In the genomic region with DNA sequence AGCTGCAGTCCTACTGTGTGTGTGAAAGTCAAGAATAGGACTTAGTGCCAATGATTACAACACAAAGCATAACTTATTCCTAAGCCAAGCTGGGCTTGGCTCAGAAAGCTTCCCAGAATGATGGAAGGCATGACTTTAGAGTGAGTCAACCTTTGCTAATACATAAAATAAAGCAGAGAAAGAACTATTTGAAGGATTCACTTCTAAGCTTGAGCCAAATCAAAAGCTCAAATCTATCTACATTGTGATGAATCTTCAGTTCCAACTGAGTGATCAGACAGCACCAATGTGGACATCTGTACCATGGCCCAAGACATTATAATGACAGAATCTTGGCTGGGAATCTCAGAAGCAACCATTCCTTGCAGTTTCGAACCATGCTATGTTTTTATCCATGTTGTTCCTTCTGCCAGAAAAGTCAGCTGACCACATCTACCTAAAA, we compare ENCODE assay signal across 11 cellular contexts. TPM values are rescaled to one million over a fixed set of nuclear protein-coding genes. Genes with fewer than 3 reads are reported as not detected.
DNase-seq lines count a peak whose midpoint lies in the region; ATAC-seq and TF ChIP-seq lines count a peak whose summit lies in the region.
"Had no signal": no experiment of that assay in that cellular context is flagged by ENCODE, and none has a peak within 500 bp of the region (broad histone marks: within the 10 kb centered on the region; RNA-seq: fewer than 3 reads in every experiment).

No MANE protein-coding gene starts in this region.

- intact Hi-C loops in activated CD4-positive, alpha-beta T cell treated with anti-CD3 and anti-CD28 coated beads for 36 hours (cut with DNase I, micrococcal nuclease) = loop anchor here (5.0 kb wide), 2 partner anchors 190 to 210 kb away; no protein-coding TSS in a partner anchor
- intact Hi-C loops in head of caudate nucleus (cut with DNase I) = no loop called here

- H3K4me2 ChIP-seq in smooth muscle cell = no peak overlapping the region
- H3K4me2 ChIP-seq: KMS-11, neural progenitor cell had no signal

- H3K9ac ChIP-seq in smooth muscle cell (ENCODE audit: low read depth) = no peak overlapping the region
- H3K9ac ChIP-seq: KMS-11, neural progenitor cell had no signal

- no peak for TF ChIP-seq CTCF in smooth muscle cell (IDR thresholded peaks at IDR 0.05; ENCODE audit: borderline replicate concordance, insufficient read depth, poor library complexity, severe bottlenecking)
- TF ChIP-seq CTCF in tibial nerve (IDR thresholded peaks at IDR 0.05) = no peak

- TF ChIP-seq POLR2A in tibial nerve (IDR thresholded peaks at IDR 0.05) = no peak

- H3K4me1 ChIP-seq in smooth muscle cell (ENCODE audit: low read depth) (no peaks in the 10 kb centered on the region), tibial nerve (peaks cover 0 to 27% (median 6%) of the 10 kb centered on the region in 4 donors)
- H3K4me1 ChIP-seq: neural progenitor cell had no signal

- no peaks in the 10 kb centered on the region for H3K27me3 Mint-ChIP-seq in activated CD4-positive, alpha-beta T cell treated with anti-CD3 and anti-CD28 coated beads for 36 hours

- H3K27ac ChIP-seq in smooth muscle cell (ENCODE audit: low read depth) = peak overlapping the region; percentile 32
- peak overlapping the region in 1 of 4 donors; percentile 35 for H3K27ac ChIP-seq in tibial nerve
- H3K27ac ChIP-seq: KMS-11, neural progenitor cell had no signal

- ATAC-seq in activated CD4-positive, alpha-beta T cell treated with anti-CD3 and anti-CD28 coated beads for 36 hours = no peak
- ATAC-seq in SK-N-SH treated with all-trans-retinoic acid at 6 μM for 48 hours = peak; percentile 90
- ATAC-seq in GM18909 (IDR thresholded peaks at IDR 0.05; ENCODE audit: poor library complexity, unreplicated experiment) = no peak

- TF ChIP-seq EP300 in tibial nerve (IDR thresholded peaks at IDR 0.05) = peak in 1 of 2 donors; percentile 34

- POLR2A ChIA-PET in activated CD4-positive, alpha-beta T cell treated with anti-CD3 and anti-CD28 coated beads for 36 hours (lab: Charles Lee) = no interaction called here

- 90% methylated on average over 1 of the region's 1 CpG for WGBS in smooth muscle cell (ENCODE audit: low lambda C conversion rate)
- 58 to 78% methylated on average over 1 of the region's 1 CpG for WGBS in tibial nerve, 2 donors

- peaks cover 52% of the 10 kb centered on the region for H3K36me3 Mint-ChIP-seq in activated CD4-positive, alpha-beta T cell treated with anti-CD3 and anti-CD28 coated beads for 36 hours (ENCODE audit: low read depth)

- no peaks in the 10 kb centered on the region for H3K27me3 ChIP-seq in smooth muscle cell (ENCODE audit: low read depth)
- no peaks in the 10 kb centered on the region for H3K27me3 ChIP-seq in tibial nerve
- H3K27me3 ChIP-seq: neural progenitor cell had no signal

- peak overlapping the region; percentile 98 for H3K27ac Mint-ChIP-seq in activated CD4-positive, alpha-beta T cell treated with anti-CD3 and anti-CD28 coated beads for 36 hours
- H3K27ac Mint-ChIP-seq: neural progenitor cell had no signal

- H3K9me3 Mint-ChIP-seq in activated CD4-positive, alpha-beta T cell treated with anti-CD3 and anti-CD28 coated beads for 36 hours (ENCODE audit: low read depth) = no peaks in the 10 kb centered on the region

- no peak for DNase-seq in activated CD4-positive, alpha-beta T cell treated with anti-CD3 and anti-CD28 coated beads for 36 hours
- DNase-seq in activated CD4-positive, alpha-beta T cell treated with anti-CD3 and anti-CD28 coated beads for 1 hour = no peak
- peak; percentile 65 for DNase-seq in fibroblast of gingiva (ENCODE audit: low read depth)
- no peak for DNase-seq in smooth muscle cell (lab: John Stamatoyannopoulos, UW; ENCODE audit: unreplicated experiment)
- no peak for DNase-seq in tibial nerve (ENCODE audit: low spot score in 2 of 2)
- DNase-seq in head of caudate nucleus = no peak
- DNase-seq: erythroblast had no signal

- peaks cover 92% of the 10 kb centered on the region for H3K4me1 Mint-ChIP-seq in activated CD4-positive, alpha-beta T cell treated with anti-CD3 and anti-CD28 coated beads for 36 hours
- H3K4me1 Mint-ChIP-seq: neural progenitor cell had no signal

- peaks cover 6% of the 10 kb centered on the region for H3F3A ChIP-seq in smooth muscle cell (ENCODE audit: low read depth)

- H3K9me3 ChIP-seq in smooth muscle cell (replicated peaks; ENCODE audit: low read depth) = no peaks in the 10 kb centered on the region
- no peaks in the 10 kb centered on the region for H3K9me3 ChIP-seq in tibial nerve

- H3K36me3 ChIP-seq in smooth muscle cell (ENCODE audit: low read depth) (peaks cover 3% of the 10 kb centered on the region), tibial nerve (peaks cover 0 to under 1% (median 0%) of the 10 kb centered on the region in 3 donors)
- H3K36me3 ChIP-seq: neural progenitor cell had no signal

- H4K20me1 ChIP-seq in smooth muscle cell (ENCODE audit: low read depth) = peaks cover 66% of the 10 kb centered on the region

- H3K79me2 ChIP-seq in smooth muscle cell (ENCODE audit: low read depth) = peaks cover 24% of the 10 kb centered on the region

- CTCF ChIA-PET in activated CD4-positive, alpha-beta T cell treated with anti-CD3 and anti-CD28 coated beads for 36 hours (lab: Charles Lee) = interaction anchor here (0.9 to 2.8 kb wide), 5 partner anchors 11 to 39 kb away, joined by 3 to 19 read pairs (median 4); no protein-coding TSS in a partner anchor

- no peak overlapping the region for H2AFZ ChIP-seq in smooth muscle cell (ENCODE audit: low read depth)
- H2AFZ ChIP-seq: neural progenitor cell had no signal

- H3K4me3 ChIP-seq in smooth muscle cell (no peak overlapping the region), tibial nerve (no peak overlapping the region)
- H3K4me3 ChIP-seq: neural progenitor cell had no signal

- peak overlapping the region; percentile 72 for H3K4me3 Mint-ChIP-seq in activated CD4-positive, alpha-beta T cell treated with anti-CD3 and anti-CD28 coated beads for 36 hours
- H3K4me3 Mint-ChIP-seq: neural progenitor cell had no signal

TF ChIP-seq in SK-N-SH treated with all-trans-retinoic acid at 6 μM for 48 hours, 23 proteins besides CTCF, POLR2A, EP300 and RAD21:
- TF ChIP-seq ZNF8 (CRISPR knock-in tag; IDR thresholded peaks at IDR 0.05) = no peak
- TF ChIP-seq ZFP3 (CRISPR knock-in tag; IDR thresholded peaks at IDR 0.05) = peak; percentile 49; the same call in 1 of the 2 replicates
- TF ChIP-seq, protein P1, sequence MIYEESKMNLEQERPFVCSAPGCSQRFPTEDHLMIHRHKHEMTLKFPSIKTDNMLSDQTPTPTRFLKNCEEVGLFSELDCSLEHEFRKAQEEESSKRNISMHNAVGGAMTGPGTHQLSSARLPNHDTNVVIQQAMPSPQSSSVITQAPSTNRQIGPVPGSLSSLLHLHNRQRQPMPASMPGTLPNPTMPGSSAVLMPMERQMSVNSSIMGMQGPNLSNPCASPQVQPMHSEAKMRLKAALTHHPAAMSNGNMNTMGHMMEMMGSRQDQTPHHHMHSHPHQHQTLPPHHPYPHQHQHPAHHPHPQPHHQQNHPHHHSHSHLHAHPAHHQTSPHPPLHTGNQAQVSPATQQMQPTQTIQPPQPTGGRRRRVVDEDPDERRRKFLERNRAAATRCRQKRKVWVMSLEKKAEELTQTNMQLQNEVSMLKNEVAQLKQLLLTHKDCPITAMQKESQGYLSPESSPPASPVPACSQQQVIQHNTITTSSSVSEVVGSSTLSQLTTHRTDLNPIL (CRISPR knock-in tag; IDR thresholded peaks at IDR 0.05; ENCODE audit: low read depth) = peak; percentile 55; the same call in 1 of the 2 replicates
- TF ChIP-seq ISL1 (CRISPR knock-in tag; IDR thresholded peaks at IDR 0.05) = peak; percentile 85
- TF ChIP-seq, protein P2, sequence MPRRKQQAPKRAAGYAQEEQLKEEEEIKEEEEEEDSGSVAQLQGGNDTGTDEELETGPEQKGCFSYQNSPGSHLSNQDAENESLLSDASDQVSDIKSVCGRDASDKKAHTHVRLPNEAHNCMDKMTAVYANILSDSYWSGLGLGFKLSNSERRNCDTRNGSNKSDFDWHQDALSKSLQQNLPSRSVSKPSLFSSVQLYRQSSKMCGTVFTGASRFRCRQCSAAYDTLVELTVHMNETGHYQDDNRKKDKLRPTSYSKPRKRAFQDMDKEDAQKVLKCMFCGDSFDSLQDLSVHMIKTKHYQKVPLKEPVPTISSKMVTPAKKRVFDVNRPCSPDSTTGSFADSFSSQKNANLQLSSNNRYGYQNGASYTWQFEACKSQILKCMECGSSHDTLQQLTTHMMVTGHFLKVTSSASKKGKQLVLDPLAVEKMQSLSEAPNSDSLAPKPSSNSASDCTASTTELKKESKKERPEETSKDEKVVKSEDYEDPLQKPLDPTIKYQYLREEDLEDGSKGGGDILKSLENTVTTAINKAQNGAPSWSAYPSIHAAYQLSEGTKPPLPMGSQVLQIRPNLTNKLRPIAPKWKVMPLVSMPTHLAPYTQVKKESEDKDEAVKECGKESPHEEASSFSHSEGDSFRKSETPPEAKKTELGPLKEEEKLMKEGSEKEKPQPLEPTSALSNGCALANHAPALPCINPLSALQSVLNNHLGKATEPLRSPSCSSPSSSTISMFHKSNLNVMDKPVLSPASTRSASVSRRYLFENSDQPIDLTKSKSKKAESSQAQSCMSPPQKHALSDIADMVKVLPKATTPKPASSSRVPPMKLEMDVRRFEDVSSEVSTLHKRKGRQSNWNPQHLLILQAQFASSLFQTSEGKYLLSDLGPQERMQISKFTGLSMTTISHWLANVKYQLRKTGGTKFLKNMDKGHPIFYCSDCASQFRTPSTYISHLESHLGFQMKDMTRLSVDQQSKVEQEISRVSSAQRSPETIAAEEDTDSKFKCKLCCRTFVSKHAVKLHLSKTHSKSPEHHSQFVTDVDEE (CRISPR knock-in tag; IDR thresholded peaks at IDR 0.05) = no peak
TF ChIP-seq in SK-N-SH treated with all-trans-retinoic acid at 6 μM for 48 hours: peak in this region for 3.

RNA-seq across cellular contexts. Expression of a gene that starts 41.4 kb away (rescaled TPM):
- total RNA-seq in activated CD4-positive, alpha-beta T cell treated with anti-CD3 and anti-CD28 coated beads for 36 hours = 10 to 100 TPM; 28.5 to 31.4 TPM
- 11.2 and 21.4 TPM in 2 replicates for total RNA-seq in smooth muscle cell
- 10.6 and 13.1 TPM in 2 replicates for polyA plus RNA-seq in smooth muscle cell
- total RNA-seq in tibial nerve = 10 to 100 TPM; 29.5 to 86.5 (median 40.1) TPM

RNA-seq across cellular contexts. Expression of a gene that starts 41.6 kb away (rescaled TPM):
- 10 to 100 TPM; 15.4 to 18.3 TPM for total RNA-seq in activated CD4-positive, alpha-beta T cell treated with anti-CD3 and anti-CD28 coated beads for 36 hours
- total RNA-seq in smooth muscle cell = 7.8 and 35.2 TPM in 2 replicates
- polyA plus RNA-seq in smooth muscle cell = 11.3 and 14.3 TPM in 2 replicates
- 10 to 100 TPM in 1 of 4 donors, 1 to 10 TPM in 3; 6.3 to 13.8 (median 7.9) TPM for total RNA-seq in tibial nerve
